Comparison of ENCODE assay signal across 1 cellular context in genomic region chr5:167296056-167296455, GRCh38.
TF ChIP-seq lines count a peak whose summit lies in the region.

No MANE protein-coding gene starts in this region.

TF ChIP-seq in A549, 52 proteins besides CTCF, POLR2A, EP300 and RAD21 (continued from another document):
- TF ChIP-seq GATA3 (IDR thresholded peaks at IDR 0.05; ENCODE audit: borderline replicate concordance): no peak
- TF ChIP-seq TFCP2L1 (CRISPR knock-in tag; IDR thresholded peaks at IDR 0.05): no peak
- no peak for TF ChIP-seq ZSCAN20 (CRISPR knock-in tag; IDR thresholded peaks at IDR 0.05)
- TF ChIP-seq RFX5 (IDR thresholded peaks at IDR 0.05): no peak
- no peak for TF ChIP-seq KDM1A (IDR thresholded peaks at IDR 0.05; ENCODE audit: low read depth)
- no peak for TF ChIP-seq E2F6 (IDR thresholded peaks at IDR 0.05; ENCODE audit: borderline replicate concordance, low read depth)
- TF ChIP-seq NR3C1 (IDR thresholded peaks at IDR 0.05): no peak
- no peak for TF ChIP-seq PBX3 (IDR thresholded peaks at IDR 0.05)
